In the genomic region with DNA sequence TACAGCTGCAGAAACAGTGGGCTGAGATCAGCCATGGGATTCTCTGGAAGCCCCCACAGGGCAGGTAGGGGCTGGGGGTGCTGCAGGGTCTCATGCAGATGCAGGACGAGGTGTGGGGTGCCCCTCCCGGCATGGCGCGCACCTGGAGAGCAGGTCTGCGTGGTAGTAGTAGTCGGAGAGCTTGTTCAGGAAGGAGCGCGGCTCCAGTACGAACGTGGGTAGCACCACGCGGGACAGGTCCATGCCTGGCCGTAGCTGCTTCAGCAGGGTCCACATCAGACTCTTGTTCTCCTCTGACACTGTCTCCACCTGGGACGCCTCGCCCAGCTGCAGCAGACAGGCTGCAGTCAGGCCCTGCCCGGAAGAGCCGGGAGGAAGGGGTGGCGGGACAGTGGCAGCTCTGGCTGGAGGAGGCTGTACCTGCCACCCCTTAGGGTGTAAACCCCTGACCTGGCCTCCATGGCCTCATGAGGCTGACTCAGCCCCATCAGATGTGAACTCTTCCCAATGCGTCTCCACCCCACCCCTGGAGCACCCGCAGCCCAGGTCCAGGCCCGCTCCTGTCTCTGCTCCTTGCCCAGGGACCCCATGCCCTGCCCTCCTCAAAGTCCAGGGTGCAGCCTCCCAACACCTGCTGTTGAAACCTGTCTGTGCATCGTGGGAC, we compare ENCODE assay signal across 1 cellular context.
TF ChIP-seq lines count a peak whose summit lies in the region.

No MANE protein-coding gene starts in this region.

TF ChIP-seq in GM23338, 12 proteins besides CTCF, POLR2A, EP300 and RAD21:
- TF ChIP-seq STAT1 (IDR thresholded peaks at IDR 0.05; ENCODE audit: unreplicated experiment) (no peak), NANOG (IDR thresholded peaks at IDR 0.05; ENCODE audit: borderline replicate concordance) (no peak), JUNB (IDR thresholded peaks at IDR 0.05; ENCODE audit: unreplicated experiment) (no peak), POLR2AphosphoS5 (IDR thresholded peaks at IDR 0.05; ENCODE audit: low read depth) (no peak), ZNF114 (CRISPR knock-in tag; IDR thresholded peaks at IDR 0.05) (no peak), CREB1 (CRISPR knock-in tag; IDR thresholded peaks at IDR 0.05; ENCODE audit: low read depth) (no peak), EZH2phosphoT487 (IDR thresholded peaks at IDR 0.05; ENCODE audit: unreplicated experiment) (no peak), ZNF331 (CRISPR knock-in tag; IDR thresholded peaks at IDR 0.05; ENCODE audit: low read depth) (no peak), EZH2 (IDR thresholded peaks at IDR 0.05; ENCODE audit: low read depth, unreplicated experiment) (no peak)
- TF ChIP-seq, protein P1, sequence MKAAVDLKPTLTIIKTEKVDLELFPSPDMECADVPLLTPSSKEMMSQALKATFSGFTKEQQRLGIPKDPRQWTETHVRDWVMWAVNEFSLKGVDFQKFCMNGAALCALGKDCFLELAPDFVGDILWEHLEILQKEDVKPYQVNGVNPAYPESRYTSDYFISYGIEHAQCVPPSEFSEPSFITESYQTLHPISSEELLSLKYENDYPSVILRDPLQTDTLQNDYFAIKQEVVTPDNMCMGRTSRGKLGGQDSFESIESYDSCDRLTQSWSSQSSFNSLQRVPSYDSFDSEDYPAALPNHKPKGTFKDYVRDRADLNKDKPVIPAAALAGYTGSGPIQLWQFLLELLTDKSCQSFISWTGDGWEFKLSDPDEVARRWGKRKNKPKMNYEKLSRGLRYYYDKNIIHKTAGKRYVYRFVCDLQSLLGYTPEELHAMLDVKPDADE (IDR thresholded peaks at IDR 0.05) = no peak
- TF ChIP-seq, protein P2, sequence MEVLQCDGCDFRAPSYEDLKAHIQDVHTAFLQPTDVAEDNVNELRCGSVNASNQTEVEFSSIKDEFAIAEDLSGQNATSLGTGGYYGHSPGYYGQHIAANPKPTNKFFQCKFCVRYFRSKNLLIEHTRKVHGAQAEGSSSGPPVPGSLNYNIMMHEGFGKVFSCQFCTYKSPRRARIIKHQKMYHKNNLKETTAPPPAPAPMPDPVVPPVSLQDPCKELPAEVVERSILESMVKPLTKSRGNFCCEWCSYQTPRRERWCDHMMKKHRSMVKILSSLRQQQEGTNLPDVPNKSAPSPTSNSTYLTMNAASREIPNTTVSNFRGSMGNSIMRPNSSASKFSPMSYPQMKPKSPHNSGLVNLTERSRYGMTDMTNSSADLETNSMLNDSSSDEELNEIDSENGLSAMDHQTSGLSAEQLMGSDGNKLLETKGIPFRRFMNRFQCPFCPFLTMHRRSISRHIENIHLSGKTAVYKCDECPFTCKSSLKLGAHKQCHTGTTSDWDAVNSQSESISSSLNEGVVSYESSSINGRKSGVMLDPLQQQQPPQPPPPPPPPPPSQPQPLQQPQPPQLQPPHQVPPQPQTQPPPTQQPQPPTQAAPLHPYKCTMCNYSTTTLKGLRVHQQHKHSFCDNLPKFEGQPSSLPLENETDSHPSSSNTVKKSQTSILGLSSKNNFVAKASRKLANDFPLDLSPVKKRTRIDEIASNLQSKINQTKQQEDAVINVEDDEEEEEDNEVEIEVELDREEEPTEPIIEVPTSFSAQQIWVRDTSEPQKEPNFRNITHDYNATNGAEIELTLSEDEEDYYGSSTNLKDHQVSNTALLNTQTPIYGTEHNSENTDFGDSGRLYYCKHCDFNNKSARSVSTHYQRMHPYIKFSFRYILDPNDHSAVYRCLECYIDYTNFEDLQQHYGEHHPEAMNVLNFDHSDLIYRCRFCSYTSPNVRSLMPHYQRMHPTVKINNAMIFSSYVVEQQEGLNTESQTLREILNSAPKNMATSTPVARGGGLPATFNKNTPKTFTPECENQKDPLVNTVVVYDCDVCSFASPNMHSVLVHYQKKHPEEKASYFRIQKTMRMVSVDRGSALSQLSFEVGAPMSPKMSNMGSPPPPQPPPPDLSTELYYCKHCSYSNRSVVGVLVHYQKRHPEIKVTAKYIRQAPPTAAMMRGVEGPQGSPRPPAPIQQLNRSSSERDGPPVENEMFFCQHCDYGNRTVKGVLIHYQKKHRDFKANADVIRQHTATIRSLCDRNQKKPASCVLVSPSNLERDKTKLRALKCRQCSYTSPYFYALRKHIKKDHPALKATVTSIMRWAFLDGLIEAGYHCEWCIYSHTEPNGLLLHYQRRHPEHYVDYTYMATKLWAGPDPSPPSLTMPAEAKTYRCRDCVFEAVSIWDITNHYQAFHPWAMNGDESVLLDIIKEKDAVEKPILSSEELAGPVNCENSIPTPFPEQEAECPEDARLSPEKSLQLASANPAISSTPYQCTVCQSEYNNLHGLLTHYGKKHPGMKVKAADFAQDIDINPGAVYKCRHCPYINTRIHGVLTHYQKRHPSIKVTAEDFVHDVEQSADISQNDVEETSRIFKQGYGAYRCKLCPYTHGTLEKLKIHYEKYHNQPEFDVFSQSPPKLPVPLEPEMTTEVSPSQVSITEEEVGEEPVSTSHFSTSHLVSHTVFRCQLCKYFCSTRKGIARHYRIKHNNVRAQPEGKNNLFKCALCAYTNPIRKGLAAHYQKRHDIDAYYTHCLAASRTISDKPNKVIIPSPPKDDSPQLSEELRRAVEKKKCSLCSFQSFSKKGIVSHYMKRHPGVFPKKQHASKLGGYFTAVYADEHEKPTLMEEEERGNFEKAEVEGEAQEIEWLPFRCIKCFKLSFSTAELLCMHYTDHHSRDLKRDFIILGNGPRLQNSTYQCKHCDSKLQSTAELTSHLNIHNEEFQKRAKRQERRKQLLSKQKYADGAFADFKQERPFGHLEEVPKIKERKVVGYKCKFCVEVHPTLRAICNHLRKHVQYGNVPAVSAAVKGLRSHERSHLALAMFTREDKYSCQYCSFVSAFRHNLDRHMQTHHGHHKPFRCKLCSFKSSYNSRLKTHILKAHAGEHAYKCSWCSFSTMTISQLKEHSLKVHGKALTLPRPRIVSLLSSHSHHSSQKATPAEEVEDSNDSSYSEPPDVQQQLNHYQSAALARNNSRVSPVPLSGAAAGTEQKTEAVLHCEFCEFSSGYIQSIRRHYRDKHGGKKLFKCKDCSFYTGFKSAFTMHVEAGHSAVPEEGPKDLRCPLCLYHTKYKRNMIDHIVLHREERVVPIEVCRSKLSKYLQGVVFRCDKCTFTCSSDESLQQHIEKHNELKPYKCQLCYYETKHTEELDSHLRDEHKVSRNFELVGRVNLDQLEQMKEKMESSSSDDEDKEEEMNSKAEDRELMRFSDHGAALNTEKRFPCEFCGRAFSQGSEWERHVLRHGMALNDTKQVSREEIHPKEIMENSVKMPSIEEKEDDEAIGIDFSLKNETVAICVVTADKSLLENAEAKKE (CRISPR knock-in tag; IDR thresholded peaks at IDR 0.05) = no peak
- TF ChIP-seq, protein P3, sequence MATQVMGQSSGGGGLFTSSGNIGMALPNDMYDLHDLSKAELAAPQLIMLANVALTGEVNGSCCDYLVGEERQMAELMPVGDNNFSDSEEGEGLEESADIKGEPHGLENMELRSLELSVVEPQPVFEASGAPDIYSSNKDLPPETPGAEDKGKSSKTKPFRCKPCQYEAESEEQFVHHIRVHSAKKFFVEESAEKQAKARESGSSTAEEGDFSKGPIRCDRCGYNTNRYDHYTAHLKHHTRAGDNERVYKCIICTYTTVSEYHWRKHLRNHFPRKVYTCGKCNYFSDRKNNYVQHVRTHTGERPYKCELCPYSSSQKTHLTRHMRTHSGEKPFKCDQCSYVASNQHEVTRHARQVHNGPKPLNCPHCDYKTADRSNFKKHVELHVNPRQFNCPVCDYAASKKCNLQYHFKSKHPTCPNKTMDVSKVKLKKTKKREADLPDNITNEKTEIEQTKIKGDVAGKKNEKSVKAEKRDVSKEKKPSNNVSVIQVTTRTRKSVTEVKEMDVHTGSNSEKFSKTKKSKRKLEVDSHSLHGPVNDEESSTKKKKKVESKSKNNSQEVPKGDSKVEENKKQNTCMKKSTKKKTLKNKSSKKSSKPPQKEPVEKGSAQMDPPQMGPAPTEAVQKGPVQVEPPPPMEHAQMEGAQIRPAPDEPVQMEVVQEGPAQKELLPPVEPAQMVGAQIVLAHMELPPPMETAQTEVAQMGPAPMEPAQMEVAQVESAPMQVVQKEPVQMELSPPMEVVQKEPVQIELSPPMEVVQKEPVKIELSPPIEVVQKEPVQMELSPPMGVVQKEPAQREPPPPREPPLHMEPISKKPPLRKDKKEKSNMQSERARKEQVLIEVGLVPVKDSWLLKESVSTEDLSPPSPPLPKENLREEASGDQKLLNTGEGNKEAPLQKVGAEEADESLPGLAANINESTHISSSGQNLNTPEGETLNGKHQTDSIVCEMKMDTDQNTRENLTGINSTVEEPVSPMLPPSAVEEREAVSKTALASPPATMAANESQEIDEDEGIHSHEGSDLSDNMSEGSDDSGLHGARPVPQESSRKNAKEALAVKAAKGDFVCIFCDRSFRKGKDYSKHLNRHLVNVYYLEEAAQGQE (IDR thresholded peaks at IDR 0.05; ENCODE audit: unreplicated experiment) = no peak
